ENCODE assay signal across 8 cellular contexts in genomic region chr18:50297621-50298442, GRCh38. TPM values are rescaled to one million over a fixed set of nuclear protein-coding genes. Genes with fewer than 3 reads are reported as not detected.
DNase-seq lines count a peak whose midpoint lies in the region; ATAC-seq, FAIRE-seq and TF ChIP-seq lines count a peak whose summit lies in the region.

No MANE protein-coding gene starts in this region.

- ATAC-seq in heart left ventricle (peak; percentile 58 to 98 (median 96)), pancreas (peak; percentile 96 to 99 (median 97))

- FAIRE-seq in pancreas (lab: Jason Lieb, UNC): no peak

- peaks cover 0 to 14% (median 5%) of the 10 kb centered on the region in 12 donors for H3K4me1 ChIP-seq in heart left ventricle
- H3K4me1 ChIP-seq in pancreas: peaks cover 0 to 9% (median 0%) of the 10 kb centered on the region in 3 donors
- peaks cover 0 to 3% of the 10 kb centered on the region in 2 donors for H3K4me1 ChIP-seq in uterus

- no peaks in the 10 kb centered on the region for H3K9me3 ChIP-seq in heart left ventricle
- H3K9me3 ChIP-seq in pancreas: no peaks in the 10 kb centered on the region
- no peaks in the 10 kb centered on the region for H3K9me3 ChIP-seq in uterus

- H3K27ac ChIP-seq in heart left ventricle (no peak overlapping the region), pancreas (peak overlapping the region in 2 of 4 donors; percentile 19 to 44), uterus (no peak overlapping the region)

- peaks cover 3 to 42% (median 8%) of the 10 kb centered on the region in 9 donors for H3K27me3 ChIP-seq in heart left ventricle
- no peaks in the 10 kb centered on the region for H3K27me3 ChIP-seq in pancreas
- peaks cover 0 to 6% of the 10 kb centered on the region in 2 donors for H3K27me3 ChIP-seq in uterus

- TF ChIP-seq CTCF in GM20000 (IDR thresholded peaks at IDR 0.05; ENCODE audit: extremely low read depth, missing control alignments) (no peak), heart left ventricle (IDR thresholded peaks at IDR 0.05) (no peak), pancreas (IDR thresholded peaks at IDR 0.05) (no peak), uterus (IDR thresholded peaks at IDR 0.05) (no peak)

- DNase-seq in COR-L47 (lab: John Stamatoyannopoulos, UW) (peak; percentile 74), GM20000 (ENCODE audit: low spot score) (peak; percentile 92), HK-2 (ENCODE audit: unreplicated experiment) (peak; percentile 41), heart left ventricle (peak; percentile 77 to 89 (median 84)), pancreas (peak; percentile 76 to 86 (median 80)), uterus (peak; percentile 56 to 57)
- peak; percentile 35 for DNase-seq in activated naive CD8-positive, alpha-beta T cell treated with anti-CD3 and anti-CD28 coated beads, Interleukin-2, amount 50 U/mL, for 16 hours (ENCODE audit: low read depth, low spot score)

- intact Hi-C loops in heart left ventricle (cut with DNase I) (loop anchor here in 1 of 10 donors (10.0 kb wide), 1 partner anchor 77 kb away; the partner anchor contains the start of gene SKA1), pancreas (cut with DNase I) (no loop called here), uterus (cut with DNase I; ENCODE audit: low total_unique reads) (no loop called here)

- H3K4me3 ChIP-seq in heart left ventricle (peak overlapping the region; percentile 8 to 67 (median 48)), pancreas (peak overlapping the region; percentile 11 to 57 (median 38)), uterus (peak overlapping the region; percentile 13 to 40)

- 10 to 18% (median 12%) methylated on average over 15 to 28 of the region's 28 CpGs for WGBS in heart left ventricle, 4 donors
- 8 to 9% methylated on average over 27 to 28 of the region's 28 CpGs for WGBS in pancreas, 2 donors

- TF ChIP-seq POLR2A in Raji (IDR thresholded peaks at IDR 0.05; ENCODE audit: insufficient read depth, low read depth, low read length) (0 out of 2 replicates have a peak, but pooled peaks have one; percentile 12), heart left ventricle (IDR thresholded peaks at IDR 0.05) (no peak), uterus (IDR thresholded peaks at IDR 0.05) (no peak)

- H3K36me3 ChIP-seq in heart left ventricle (no peaks in the 10 kb centered on the region), pancreas (no peaks in the 10 kb centered on the region), uterus (no peaks in the 10 kb centered on the region)

RNA-seq across cellular contexts. Expression of gene CXXC1, which starts 10.3 kb away (rescaled TPM):
- total RNA-seq in heart left ventricle: 10 to 100 TPM; 18.3 to 36.7 (median 33.2) TPM
- polyA plus RNA-seq in heart left ventricle: 10 to 100 TPM; 36.2 to 39.5 TPM
- 10 to 100 TPM; 39.6 to 71.1 (median 52.9) TPM for total RNA-seq in pancreas
- polyA plus RNA-seq in pancreas: 100 to 1,000 TPM; 236 to 245 TPM
- total RNA-seq in uterus: 10 to 100 TPM; 54.1 to 85.1 (median 70.4) TPM

RNA-seq across cellular contexts. Expression of gene MBD1, which starts 16.5 kb away (rescaled TPM):
- total RNA-seq in heart left ventricle (10 to 100 TPM; 43.9 to 87.7 (median 51.4) TPM), pancreas (10 to 100 TPM; 27.2 to 46.9 (median 33.4) TPM), uterus (10 to 100 TPM; 20.3 to 82.2 (median 52.7) TPM)
- polyA plus RNA-seq in heart left ventricle (10 to 100 TPM; 22.4 to 70.7 TPM), pancreas (10 to 100 TPM; 36.5 to 38.1 TPM)

RNA-seq across cellular contexts. Expression of gene CFAP53, which starts 31.5 kb away (rescaled TPM):
- total RNA-seq in heart left ventricle (under 1 TPM in 3 of 9 donors, not detected in 6; 0.14 to 0.62 (median 0.16) TPM), pancreas (1 to 10 TPM in 1 of 6 donors, under 1 TPM in 5; 0.25 to 1.5 (median 0.28) TPM), uterus (1 to 10 TPM in 1 of 4 donors, under 1 TPM in 1, not detected in 2; 0.95 to 1.1 TPM)
- polyA plus RNA-seq in heart left ventricle (under 1 TPM; 0.10 to 0.15 TPM), pancreas (1 to 10 TPM; 1.2 to 1.3 TPM)

Comparison
In these comparisons a context has a peak if more than half of its experiments do, and no peak if none do; other contexts are left out.
1. DNase-seq: peak in every context shown above with its lines; median percentile 92 in GM20000; 84 in heart left ventricle; 80 in pancreas; 74 in COR-L47; 56 in uterus; 41 in HK-2; 35 in activated naive CD8-positive, alpha-beta T cell treated with anti-CD3 and anti-CD28 coated beads, Interleukin-2, amount 50 U/mL, for 16 hours.